In genomic region chrX:68711845-68712244, GRCh38 we compare ENCODE assay signal across 8 cellular contexts.
"Had no signal": no experiment of that assay in that cellular context is flagged by ENCODE, and none has a peak within 500 bp of the region (broad histone marks: within the 10 kb centered on the region; RNA-seq: fewer than 3 reads in every experiment).

No MANE protein-coding gene starts in this region.

- H3K9me3 Mint-ChIP-seq: HFFc6, IgD-negative memory B cell had no signal

- H3K27ac ChIP-seq: GM23248, HL-60 had no signal

- H3K27ac Mint-ChIP-seq: HFFc6, IgD-negative memory B cell had no signal

- H3K4me3 ChIP-seq: GM23248, HAP-1 had no signal

- DNase-seq: GM23248, GOT3, H7, HFFc6, KBM-7 had no signal

- H3K36me3 Mint-ChIP-seq: IgD-negative memory B cell had no signal

- H3K36me3 ChIP-seq: HAP-1 had no signal

- H3K9me3 ChIP-seq: HAP-1 had no signal

- H3K4me1 ChIP-seq: HAP-1 had no signal

- H3K4me3 Mint-ChIP-seq: HFFc6, IgD-negative memory B cell had no signal

- H3K4me1 Mint-ChIP-seq: IgD-negative memory B cell had no signal
